12 cellular contexts compared by ENCODE assay signal in the genomic region with DNA sequence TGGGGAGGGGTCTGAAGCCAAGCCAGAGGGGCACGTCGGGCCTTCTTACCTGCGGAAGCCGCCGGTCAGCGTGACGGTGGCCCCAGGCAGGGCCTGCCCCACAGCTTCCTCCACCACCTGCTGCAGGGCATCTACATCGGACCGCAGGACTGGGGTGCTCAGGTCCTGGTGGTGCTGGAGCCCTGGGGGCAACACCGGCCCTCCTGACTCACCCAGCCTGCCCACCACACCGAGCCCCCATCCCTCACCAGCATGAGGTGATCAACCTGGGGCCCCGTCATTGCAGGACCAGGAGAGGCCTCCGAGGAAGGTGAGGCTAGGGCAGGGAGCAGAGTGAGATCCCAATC. TPM values are rescaled to one million over a fixed set of nuclear protein-coding genes. Genes with fewer than 3 reads are reported as not detected.
A peak's percentile ranks its signal among the peaks of the same experiment; 100 is the strongest.
DNase-seq lines count a peak whose midpoint lies in the region; ATAC-seq, FAIRE-seq and TF ChIP-seq lines count a peak whose summit lies in the region.
"Had no signal": no experiment of that assay in that cellular context is flagged by ENCODE, and none has a peak within 500 bp of the region (broad histone marks: within the 10 kb centered on the region; RNA-seq: fewer than 3 reads in every experiment).

No MANE protein-coding gene starts in this region.

- H3K36me3 ChIP-seq in GM06990 (ENCODE audit: control insufficient read depth, insufficient read depth, low read length) (peaks cover 41% of the 10 kb centered on the region), PC-3 (ENCODE audit: low read depth, low read length) (peaks cover 18% of the 10 kb centered on the region; the same call in 1 of the 2 replicates), fibroblast of lung (ENCODE audit: control insufficient read depth, insufficient read depth, low read length) (peaks cover 19% of the 10 kb centered on the region), spleen (peaks cover 0 to 73% (median 60%) of the 10 kb centered on the region in 6 donors)

- TSS peak; percentile 34 for BruUV-seq in PC-3 (replicated peaks; lab: Mats Ljungman, UMichigan)

- H3K4me3 ChIP-seq in GM06990 (replicated peaks; ENCODE audit: low read depth, low read length) = peak overlapping the region; percentile 17
- no peak overlapping the region; the same call in 1 of the 2 replicates for H3K4me3 ChIP-seq in PC-3 (ENCODE audit: low read length)
- H3K4me3 ChIP-seq in fibroblast of lung (replicated peaks in 1 of 4; ENCODE audit: control extremely low read depth in 1 of 4, insufficient read depth in 1 of 4, low read depth in 3 of 4, low read length in 4 of 4) = no peak overlapping the region
- H3K4me3 ChIP-seq in spleen = peak overlapping the region in 3 of 8 donors; percentile 2 to 61 (median 4)

- H3K4me1 ChIP-seq in PC-3 (ENCODE audit: insufficient read depth, low read length) (peaks cover 49% of the 10 kb centered on the region), fibroblast of lung (ENCODE audit: control insufficient read depth, extremely low read depth, insufficient read depth, low read length) (peaks cover 2% of the 10 kb centered on the region), spleen (peaks cover 18 to 88% (median 54%) of the 10 kb centered on the region in 6 donors)

- CTCF ChIA-PET in PC-3 (lab: Charles Lee) = no interaction called here

- H3K4me2 ChIP-seq in PC-3 (ENCODE audit: low read length) (peak overlapping the region; percentile 93), fibroblast of lung (ENCODE audit: extremely low read depth, insufficient read depth, low read length) (no peak overlapping the region)

- no peaks in the 10 kb centered on the region for H3K9me2 ChIP-seq in PC-3 (replicated peaks; ENCODE audit: low read length)

- peak overlapping the region; percentile 91 for H3K9ac ChIP-seq in PC-3 (ENCODE audit: low read length)
- H3K9ac ChIP-seq in fibroblast of lung (ENCODE audit: insufficient read depth, low read length) = no peak overlapping the region

- TF ChIP-seq CTCF in GM06990 (IDR thresholded peaks at IDR 0.05; ENCODE audit: insufficient read depth, low read length, poor library complexity, severe bottlenecking) (no peak), PC-3 (conservative IDR thresholded peaks at IDR 0.05; ENCODE audit: low read depth, low read length) (no peak), fibroblast of lung (conservative IDR thresholded peaks at IDR 0.05 in 1 of 2, IDR thresholded peaks at IDR 0.05 in 1 of 2; ENCODE audit: low read depth in 1 of 2, low read length in 2 of 2) (no peak), spleen (IDR thresholded peaks at IDR 0.05 in 8 of 11, conservative IDR thresholded peaks at IDR 0.05 in 3 of 11) (no peak), D721Med (IDR thresholded peaks at IDR 0.05; ENCODE audit: insufficient read depth, missing control alignments) (no peak)

- H4K20me1 ChIP-seq in PC-3 (ENCODE audit: low read length) = no peaks in the 10 kb centered on the region
- H4K20me1 ChIP-seq in fibroblast of lung (ENCODE audit: control insufficient read depth, extremely low read depth, insufficient read depth, low read length) = no peaks in the 10 kb centered on the region

- ATAC-seq in PC-3 = no peak

- 47 to 91% (median 62%) methylated on average over 2 to 13 of the region's 13 CpGs for WGBS in spleen, 5 donors

- no peak for TF ChIP-seq POLR2A in spleen (IDR thresholded peaks at IDR 0.05)

- H3K27ac ChIP-seq in PC-3 (ENCODE audit: low read length) (peak overlapping the region; percentile 99), fibroblast of lung (ENCODE audit: insufficient read depth, low read length) (peak overlapping the region; percentile 19), spleen (peak overlapping the region; percentile 86 to 98 (median 94))

- H3F3A ChIP-seq in PC-3 (ENCODE audit: low read length, unreplicated experiment) = peaks cover 9% of the 10 kb centered on the region

- H3K9me3 ChIP-seq in PC-3 (ENCODE audit: low read length) (no peaks in the 10 kb centered on the region), fibroblast of lung (ENCODE audit: control insufficient read depth, insufficient read depth, low read depth, low read length) (no peaks in the 10 kb centered on the region), spleen (no peaks in the 10 kb centered on the region)

- no peak for FAIRE-seq in D721Med (lab: Jason Lieb, UNC)

- intact Hi-C loops in PC-3 (cut with micrococcal nuclease) = no loop called here
- intact Hi-C loops in spleen (cut with DNase I; ENCODE audit: low total_unique reads) = no loop called here

- POLR2A ChIA-PET in PC-3 (lab: Charles Lee; ENCODE audit: unreplicated experiment) = no interaction called here

- H2AFZ ChIP-seq in PC-3 (ENCODE audit: low read length) (no peak overlapping the region), fibroblast of lung (ENCODE audit: low read length) (no peak overlapping the region)

- no peaks in the 10 kb centered on the region for H3K27me3 ChIP-seq in GM06990 (replicated peaks; ENCODE audit: control insufficient read depth, insufficient read depth, low read length)
- H3K27me3 ChIP-seq in PC-3 (ENCODE audit: low read length) = no peaks in the 10 kb centered on the region
- no peaks in the 10 kb centered on the region for H3K27me3 ChIP-seq in fibroblast of lung (ENCODE audit: control insufficient read depth, insufficient read depth, low read length)
- H3K27me3 ChIP-seq in spleen (replicated peaks in 1 of 7) = no peaks in the 10 kb centered on the region

- peaks cover 5% of the 10 kb centered on the region; the same call in 1 of the 2 replicates for H3K79me2 ChIP-seq in PC-3 (ENCODE audit: low read length)
- H3K79me2 ChIP-seq in fibroblast of lung (ENCODE audit: control insufficient read depth, insufficient read depth, low read length) = no peaks in the 10 kb centered on the region

- DNase-seq in GM06990 (ENCODE audit: extremely low read depth, insufficient read length) (no peak), PC-3 (no peak), fibroblast of lung (ENCODE audit: low read depth in 2 of 2) (no peak), spleen (no peak), SIG-M5 (lab: John Stamatoyannopoulos, UW) (no peak), D721Med (ENCODE audit: insufficient read length, low spot score) (no peak)
- DNase-seq in stimulated activated naive CD4-positive, alpha-beta T cell (lab: John Stamatoyannopoulos, UW) = no peak
- no peak for DNase-seq in stimulated activated CD8-positive, alpha-beta memory T cell treated with anti-CD3 and anti-CD28 coated beads, Interleukin-4, amount 100 ng/mL, for 48 hours
- DNase-seq: DMS 273 treated with DMSO at 0.1 percent for 48 hours, NCI-H2029 treated with DMSO at 0.1 percent for 48 hours had no signal

RNA-seq across cellular contexts. Expression of a gene that starts 8.0 kb away (rescaled TPM):
- total RNA-seq in PC-3 (2014; rRNA removed) (19.6 and 21.2 TPM in 2 replicates), fibroblast of lung (11.0 and 12.7 TPM in 2 replicates), spleen (100 to 1,000 TPM in 1 of 7 donors, 10 to 100 TPM in 6; 42.8 to 104 (median 63.4) TPM)
- polyA plus RNA-seq in fibroblast of lung (4.9 and 5.9 TPM in 2 replicates), spleen (10 to 100 TPM; 22.0 to 44.9 (median 30.3) TPM)
- polyA plus RNA-seq in fibroblast of lung (2012) = 5.7 and 7.1 TPM in 2 replicates
- 13.0 and 18.5 TPM in 2 replicates for polyA minus RNA-seq in fibroblast of lung (ENCODE audit: low replicate concordance)

RNA-seq across cellular contexts. Expression of a gene that starts 9.0 kb away (rescaled TPM):
- total RNA-seq in PC-3 (2014; rRNA removed) = 0.35 and 0.95 TPM in 2 replicates
- 0.26 and 0.33 TPM in 2 replicates for total RNA-seq in fibroblast of lung
- not detected in 2 replicates for polyA plus RNA-seq in fibroblast of lung
- 0.18 TPM in 1 of 2 replicates, not detected in the other for polyA plus RNA-seq in fibroblast of lung (2012)
- polyA minus RNA-seq in fibroblast of lung (ENCODE audit: low replicate concordance) = not detected in 2 replicates
- total RNA-seq in spleen = 1 to 10 TPM in 4 of 7 donors, under 1 TPM in 2, not detected in 1; 0.75 to 2.8 (median 1.2) TPM
- 1 to 10 TPM; 1.6 to 4.0 (median 2.6) TPM for polyA plus RNA-seq in spleen
- total RNA-seq: SK-MEL-5 had no signal

RNA-seq across cellular contexts. Expression of a gene that starts 29.8 kb away (rescaled TPM):
- total RNA-seq in PC-3 (2014; rRNA removed) (108 and 152 TPM in 2 replicates), fibroblast of lung (66.8 and 88.2 TPM in 2 replicates), spleen (100 to 1,000 TPM; 169 to 257 (median 210) TPM)
- polyA plus RNA-seq in fibroblast of lung (86.4 and 115 TPM in 2 replicates), spleen (100 to 1,000 TPM; 118 to 205 (median 134) TPM)
- 119 and 150 TPM in 2 replicates for polyA plus RNA-seq in fibroblast of lung (2012)
- polyA minus RNA-seq in fibroblast of lung (ENCODE audit: low replicate concordance) = 264 and 307 TPM in 2 replicates

RNA-seq across cellular contexts. Expression of a gene that starts 29.8 kb away (rescaled TPM):
- total RNA-seq in PC-3 (2014; rRNA removed) (not detected in 2 replicates), fibroblast of lung (116 and 133 TPM in 2 replicates), spleen (100 to 1,000 TPM in 2 of 7 donors, 10 to 100 TPM in 5; 67.5 to 106 (median 88.3) TPM)
- polyA plus RNA-seq in fibroblast of lung (24.1 and 44.4 TPM in 2 replicates), spleen (10 to 100 TPM; 41.3 to 71.7 (median 49.7) TPM)
- 72.1 and 157 TPM in 2 replicates for polyA plus RNA-seq in fibroblast of lung (2012)
- polyA minus RNA-seq in fibroblast of lung (ENCODE audit: low replicate concordance) = 93.3 and 303 TPM in 2 replicates
- total RNA-seq: HT-29, SK-MEL-5 had no signal

RNA-seq across cellular contexts. Expression of a gene that starts 49.0 kb away (rescaled TPM):
- total RNA-seq in PC-3 (2014; rRNA removed) = 224 and 225 TPM in 2 replicates
- 58.8 and 76.5 TPM in 2 replicates for total RNA-seq in fibroblast of lung
- 69.8 and 122 TPM in 2 replicates for polyA plus RNA-seq in fibroblast of lung
- polyA plus RNA-seq in fibroblast of lung (2012) = 101 and 168 TPM in 2 replicates
- 110 and 231 TPM in 2 replicates for polyA minus RNA-seq in fibroblast of lung (ENCODE audit: low replicate concordance)
- 10 to 100 TPM; 31.9 to 73.0 (median 40.9) TPM for total RNA-seq in spleen
- polyA plus RNA-seq in spleen = 10 to 100 TPM; 53.7 to 79.1 (median 69.4) TPM

Comparison
In these comparisons a context has a peak if more than half of its experiments do, and no peak if none do; other contexts are left out.
1. H3K27ac ChIP-seq: peak in every context shown above with its lines; median percentile 99 in PC-3; 94 in spleen; 19 in fibroblast of lung.